Comparison of ENCODE assay signal across 22 cellular contexts in genomic region chr10:82564353-82565218, GRCh38.
DNase-seq lines count a peak whose midpoint lies in the region; ATAC-seq, FAIRE-seq and TF ChIP-seq lines count a peak whose summit lies in the region.
"Had no signal": no experiment of that assay in that cellular context is flagged by ENCODE, and none has a peak within 500 bp of the region (broad histone marks: within the 10 kb centered on the region; RNA-seq: fewer than 3 reads in every experiment).

No MANE protein-coding gene starts in this region.

- WGBS in A549 (ENCODE audit: missing lambda C conversion rate) = 4% methylated on average over 7 of the region's 7 CpGs

- peak overlapping the region; percentile 78 for H3K4me2 ChIP-seq in A549

- no TSS peak for BruUV-seq in A673 (replicated peaks; lab: Mats Ljungman, UMichigan)

- TF ChIP-seq EP300 in A549 (IDR thresholded peaks at IDR 0.05) = no peak

- intact Hi-C loops in left ventricle myocardium superior (cut with micrococcal nuclease) (no loop called here), A673 (cut with micrococcal nuclease; ENCODE audit: unreplicated experiment) (no loop called here)

- DNase-seq in A549 (ENCODE audit: low read depth in 1 of 2, low spot score in 1 of 2) (peak; percentile 10 to 80), MG63 (peak; percentile 2), RKO (ENCODE audit: low spot score) (peak; percentile 8), foreskin fibroblast (peak; percentile 0 to 38), left ventricle myocardium superior (no peak), A673 (ENCODE audit: low spot score) (no peak), activated T-cell treated with anti-CD3 and anti-CD28 coated beads for 4 hours (no peak)
- no peak for DNase-seq in NK-92 treated with Interleukin-12 subunit alpha and Interleukin-12 subunit beta, amount 100 ng/mL, for 24 hours (lab: John Stamatoyannopoulos, UW)
- DNase-seq: activated CD4-positive, alpha-beta memory T cell treated with anti-CD3 and anti-CD28 coated beads for 36 hours; activated naive CD4-positive, alpha-beta T cell treated with anti-CD3 and anti-CD28 coated beads for 36 hours; endodermal cell; hippocampal formation; NCI-H187 treated with DMSO at 0.1 percent for 48 hours; NCI-H510A treated with DMSO at 0.1 percent for 48 hours; OCI-M1; ovary; SJCRH30; stimulated activated CD4-positive, alpha-beta T cell treated with anti-CD3 and anti-CD28 coated beads, Interleukin-2, amount 100 ng/mL, for 24 hours; upper lobe of left lung had no signal

- ATAC-seq in A549 (peak; percentile 94 to 98), left ventricle myocardium superior (no peak)
- ATAC-seq: HCT116, WTC11 had no signal

- H3K4me3 ChIP-seq in A549 = no peak overlapping the region
- H3K4me3 ChIP-seq in MG63 = no peak overlapping the region
- H3K4me3 ChIP-seq in foreskin fibroblast (ENCODE audit: low read depth in 1 of 2, low read length in 2 of 2) = no peak overlapping the region
- no peak overlapping the region for H3K4me3 ChIP-seq in A673 (ENCODE audit: low read depth, low read length, poor library complexity, severe bottlenecking)
- H3K4me3 ChIP-seq: ascending aorta, ovary, SJCRH30, upper lobe of left lung had no signal

- TF ChIP-seq POLR2A in A549 (IDR thresholded peaks at IDR 0.05; ENCODE audit: low read length) = no peak

- peak overlapping the region; percentile 63 to 79 for H3K27ac ChIP-seq in A549
- H3K27ac ChIP-seq in A673 (ENCODE audit: low read depth, low read length, poor library complexity, severe bottlenecking) = no peak overlapping the region
- H3K27ac ChIP-seq: ascending aorta, ovary, SJCRH30, upper lobe of left lung had no signal

- no peaks in the 10 kb centered on the region for H3K27me3 ChIP-seq in MG63
- H3K27me3 ChIP-seq in A673 (replicated peaks; ENCODE audit: insufficient read depth, low read depth, low read length, poor library complexity) = no peaks in the 10 kb centered on the region
- H3K27me3 ChIP-seq: ascending aorta, SJCRH30, upper lobe of left lung had no signal

- POLR2A ChIA-PET in A549 (lab: Yijun Ruan, JAX) = interaction anchor here (0.5 kb wide), 1 partner anchor 231 kb away, joined by 4 read pairs; no protein-coding TSS in a partner anchor
- POLR2A ChIA-PET in A673 (lab: Charles Lee; ENCODE audit: low non-redundant PET) = no interaction called here

- no peaks in the 10 kb centered on the region for H3K36me3 ChIP-seq in MG63
- H3K36me3 ChIP-seq in A673 (ENCODE audit: insufficient read depth, low read length, poor library complexity, severe bottlenecking) = no peaks in the 10 kb centered on the region
- H3K36me3 ChIP-seq: ascending aorta, ovary, SJCRH30, upper lobe of left lung had no signal

- TF ChIP-seq CTCF in A549 (IDR thresholded peaks at IDR 0.05) (no peak), foreskin fibroblast (IDR thresholded peaks at IDR 0.05; ENCODE audit: low read depth, low read length) (no peak), A673 (conservative IDR thresholded peaks at IDR 0.05; ENCODE audit: low read depth, low read length) (no peak)

- H3K9me3 ChIP-seq in A549 (no peaks in the 10 kb centered on the region), MG63 (no peaks in the 10 kb centered on the region), A673 (ENCODE audit: low read depth, low read length, poor library complexity, severe bottlenecking) (peaks cover 7% of the 10 kb centered on the region)
- H3K9me3 ChIP-seq: ascending aorta, ovary, SJCRH30, upper lobe of left lung had no signal

- TF ChIP-seq RAD21 in A549 (conservative IDR thresholded peaks at IDR 0.05 in 1 of 2, IDR thresholded peaks at IDR 0.05 in 1 of 2) = no peak

- H3K4me1 ChIP-seq in A549 = peaks cover 13% of the 10 kb centered on the region
- H3K4me1 ChIP-seq in A673 (ENCODE audit: insufficient read depth, low read length, poor library complexity, severe bottlenecking) = no peaks in the 10 kb centered on the region
- H3K4me1 ChIP-seq: ascending aorta, SJCRH30, upper lobe of left lung had no signal

- no peak for FAIRE-seq in A549 (lab: Jason Lieb, UNC)

- CTCF ChIA-PET in A549 (lab: Yijun Ruan, JAX) = interaction anchor here (1.4 kb wide), 1 partner anchor 15 kb away, joined by 5 read pairs; no protein-coding TSS in a partner anchor
- CTCF ChIA-PET in A673 (lab: Charles Lee) = no interaction called here

TF ChIP-seq in A549, 52 proteins besides CTCF, POLR2A, EP300 and RAD21:
- peak; percentile 63 for TF ChIP-seq NFE2L2 (conservative IDR thresholded peaks at IDR 0.05; ENCODE audit: low read length)
- no peak for TF ChIP-seq HEYL (CRISPR knock-in tag; IDR thresholded peaks at IDR 0.05)
- TF ChIP-seq MAFK (IDR thresholded peaks at IDR 0.05; ENCODE audit: partially characterized antibody) = peak; percentile 94
- no peak for TF ChIP-seq FOSL2 (IDR thresholded peaks at IDR 0.05)
- peak; percentile 76 for TF ChIP-seq FOSL2 (CRISPR knock-in tag; IDR thresholded peaks at IDR 0.05)

Comparison
In these comparisons a context has a peak if more than half of its experiments do, and no peak if none do; other contexts are left out.
1. DNase-seq: peak in A549 (2 of 2), MG63 (single experiment), RKO (single experiment) and foreskin fibroblast (2 of 2); none in NK-92 treated with Interleukin-12 subunit alpha and Interleukin-12 subunit beta, amount 100 ng/mL, for 24 hours (single experiment), left ventricle myocardium superior (single experiment), A673 (single experiment) and activated T-cell treated with anti-CD3 and anti-CD28 coated beads for 4 hours (single experiment).